In the genomic region with DNA sequence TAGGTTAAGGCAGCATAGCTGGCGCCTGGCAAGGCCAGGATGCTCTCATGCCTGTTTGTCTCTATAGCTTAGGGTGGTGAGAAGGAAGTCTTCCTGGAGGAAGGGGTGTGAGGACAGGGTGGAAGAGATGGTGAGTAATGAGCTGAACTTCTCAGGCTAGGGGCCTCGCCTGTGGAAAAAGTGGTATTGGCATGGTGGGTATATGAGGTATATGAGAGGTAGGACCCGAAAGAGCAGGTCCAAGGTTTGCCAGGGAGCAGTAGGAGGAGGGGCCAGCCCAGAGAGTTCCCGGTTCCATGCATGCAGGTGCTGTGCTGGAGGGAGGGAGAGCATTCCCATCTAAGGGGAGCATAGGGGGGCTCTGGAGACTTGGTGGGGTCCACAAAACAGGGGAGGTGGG, we compare ENCODE assay signal across 16 cellular contexts. TPM values are rescaled to one million over a fixed set of nuclear protein-coding genes. Genes with fewer than 3 reads are reported as not detected.
DNase-seq lines count a peak whose midpoint lies in the region; ATAC-seq and TF ChIP-seq lines count a peak whose summit lies in the region.
"Had no signal": no experiment of that assay in that cellular context is flagged by ENCODE, and none has a peak within 500 bp of the region (broad histone marks: within the 10 kb centered on the region; RNA-seq: fewer than 3 reads in every experiment).

No MANE protein-coding gene starts in this region.

- H3K27ac Mint-ChIP-seq in activated B cell treated with CpG ODN at 0.5 μM for 24 hours: peak overlapping the region; percentile 16

- CTCF ChIA-PET in activated B cell treated with CpG ODN at 0.5 μM for 24 hours (lab: Charles Lee): interaction anchor here (0.7 to 13.2 kb wide), 14 partner anchors 11 to 679 kb away, joined by 3 to 342 read pairs (median 6); a partner anchor contains a TSS

- TF ChIP-seq CTCF in right atrium auricular region (IDR thresholded peaks at IDR 0.05): no peak
- TF ChIP-seq CTCF in activated B cell treated with CpG ODN at 0.5 μM for 24 hours (IDR thresholded peaks at IDR 0.05): no peak
- TF ChIP-seq CTCF in gastroesophageal sphincter (IDR thresholded peaks at IDR 0.05): no peak

- no peak for ATAC-seq in left cardiac atrium
- no peak for ATAC-seq in activated B cell treated with CpG ODN at 0.5 μM for 24 hours (ENCODE audit: low read depth)
- ATAC-seq in gastroesophageal sphincter: no peak

- no peaks in the 10 kb centered on the region for H3K9me3 Mint-ChIP-seq in activated B cell treated with CpG ODN at 0.5 μM for 24 hours
- H3K9me3 Mint-ChIP-seq: CD8-positive, alpha-beta memory T cell had no signal

- WGBS in gastroesophageal sphincter (ENCODE audit: low coverage in 1 of 2), 2 donors: 87 to 100% methylated on average over 2 to 4 of the region's 4 CpGs

- no peak for TF ChIP-seq EP300 in gastroesophageal sphincter (IDR thresholded peaks at IDR 0.05)

- H3K27ac ChIP-seq in right atrium auricular region (no peak overlapping the region), gastroesophageal sphincter (no peak overlapping the region)
- H3K27ac ChIP-seq: ascending aorta, left ventricle myocardium inferior, prostate gland had no signal

- intact Hi-C loops in left cardiac atrium (cut with DNase I): no loop called here
- intact Hi-C loops in activated B cell treated with CpG ODN at 0.5 μM for 24 hours (cut with micrococcal nuclease): loop anchor here (1.0 to 5.0 kb wide), 2 partner anchors 27 to 598 kb away; a partner anchor contains a TSS

- peaks cover 0 to 30% of the 10 kb centered on the region in 2 donors for H3K4me1 ChIP-seq in right atrium auricular region
- H3K4me1 ChIP-seq in iPS-15b (ENCODE audit: control insufficient read depth, insufficient read depth, low read length): peaks cover 4% of the 10 kb centered on the region
- H3K4me1 ChIP-seq in gastroesophageal sphincter: peaks cover 0 to 37% (median 20%) of the 10 kb centered on the region in 3 donors
- H3K4me1 ChIP-seq: prostate gland had no signal

- H3K36me3 ChIP-seq in right atrium auricular region (no peaks in the 10 kb centered on the region), iPS-15b (ENCODE audit: control insufficient read depth, insufficient read depth, low read length) (no peaks in the 10 kb centered on the region), gastroesophageal sphincter (peaks cover 0 to 7% of the 10 kb centered on the region in 2 donors)
- H3K36me3 ChIP-seq: ascending aorta, left ventricle myocardium inferior, prostate gland had no signal

- H3K27me3 ChIP-seq in right atrium auricular region (no peaks in the 10 kb centered on the region), iPS-15b (ENCODE audit: control insufficient read depth, insufficient read depth, low read length) (peaks cover 70% of the 10 kb centered on the region), gastroesophageal sphincter (no peaks in the 10 kb centered on the region)
- H3K27me3 ChIP-seq: ascending aorta, upper lobe of left lung had no signal

- no peaks in the 10 kb centered on the region for H3K27me3 Mint-ChIP-seq in activated B cell treated with CpG ODN at 0.5 μM for 24 hours
- H3K27me3 Mint-ChIP-seq: CD8-positive, alpha-beta memory T cell had no signal

- POLR2A ChIA-PET in activated B cell treated with CpG ODN at 0.5 μM for 24 hours (lab: Charles Lee): interaction anchor here (1.6 to 7.5 kb wide), 3 partner anchors 12 to 31 kb away, joined by 4 to 217 read pairs (median 54); a partner anchor contains a TSS

- H3K4me3 Mint-ChIP-seq in activated B cell treated with CpG ODN at 0.5 μM for 24 hours: peak overlapping the region; percentile 29

- no peaks in the 10 kb centered on the region for H3K9me3 ChIP-seq in right atrium auricular region
- no peaks in the 10 kb centered on the region for H3K9me3 ChIP-seq in iPS-15b (ENCODE audit: control insufficient read depth, insufficient read depth, low read length)
- no peaks in the 10 kb centered on the region for H3K9me3 ChIP-seq in gastroesophageal sphincter
- H3K9me3 ChIP-seq: ascending aorta, left ventricle myocardium inferior, prostate gland, spleen, upper lobe of left lung had no signal

- TF ChIP-seq POLR2A in gastroesophageal sphincter (IDR thresholded peaks at IDR 0.05): no peak

- H3K4me1 Mint-ChIP-seq in activated B cell treated with CpG ODN at 0.5 μM for 24 hours: peaks cover 53% of the 10 kb centered on the region

- DNase-seq in left cardiac atrium (peak; percentile 18), right atrium auricular region (ENCODE audit: low spot score) (no peak), activated B cell treated with CpG ODN at 0.5 μM for 24 hours (no peak), midbrain (lab: John Stamatoyannopoulos, UW) (no peak), nucleus accumbens (lab: John Stamatoyannopoulos, UW) (no peak)
- DNase-seq in stimulated activated CD4-positive, alpha-beta T cell treated with anti-CD3 and anti-CD28 coated beads, Interleukin-4, amount 100 ng/mL, for 1 hour: no peak
- DNase-seq: left ventricle myocardium inferior had no signal

- no peak overlapping the region for H3K9ac ChIP-seq in iPS-15b (ENCODE audit: low read depth, low read length)

- H3K4me3 ChIP-seq in right atrium auricular region (no peak overlapping the region), iPS-15b (ENCODE audit: low read depth, low read length) (peak overlapping the region; percentile 19), gastroesophageal sphincter (no peak overlapping the region)
- H3K4me3 ChIP-seq: ascending aorta, left ventricle myocardium inferior, prostate gland, spleen, upper lobe of left lung had no signal

- peaks cover 12% of the 10 kb centered on the region for H3K36me3 Mint-ChIP-seq in activated B cell treated with CpG ODN at 0.5 μM for 24 hours (ENCODE audit: low read depth)

RNA-seq across cellular contexts. Expression of a gene that starts 13.4 kb away (rescaled TPM):
- total RNA-seq in left cardiac atrium: 10 to 100 TPM; 25.3 to 44.0 TPM
- total RNA-seq in right atrium auricular region: 10 to 100 TPM; 17.6 to 23.2 TPM
- total RNA-seq in activated B cell treated with CpG ODN at 0.5 μM for 24 hours: 47.6 and 52.8 TPM in 2 replicates
- total RNA-seq in gastroesophageal sphincter: 10 to 100 TPM; 11.8 to 18.0 (median 16.1) TPM

RNA-seq across cellular contexts. Expression of a gene that starts 31.1 kb away (rescaled TPM):
- total RNA-seq in left cardiac atrium (100 to 1,000 TPM in 1 of 2 donors, 10 to 100 TPM in 1; 85.6 to 172 TPM), right atrium auricular region (100 to 1,000 TPM; 150 to 238 TPM), activated B cell treated with CpG ODN at 0.5 μM for 24 hours (18.8 and 24.2 TPM in 2 replicates), gastroesophageal sphincter (10 to 100 TPM; 29.9 to 67.2 (median 35.2) TPM)

RNA-seq across cellular contexts. Expression of a gene that starts 49.7 kb away (rescaled TPM):
- 10 to 100 TPM; 25.2 to 28.7 TPM for total RNA-seq in left cardiac atrium
- 10 to 100 TPM; 26.8 to 36.9 TPM for total RNA-seq in right atrium auricular region
- 25.6 and 32.5 TPM in 2 replicates for total RNA-seq in activated B cell treated with CpG ODN at 0.5 μM for 24 hours
- 10 to 100 TPM; 36.7 to 60.2 (median 52.6) TPM for total RNA-seq in gastroesophageal sphincter

RNA-seq across cellular contexts. Expression of a gene that starts 59.4 kb away (rescaled TPM):
- total RNA-seq in left cardiac atrium (under 1 TPM in 1 of 2 donors, not detected in 1; 0.27 TPM), right atrium auricular region (1 to 10 TPM in 1 of 2 donors, under 1 TPM in 1; 0.44 to 3.2 TPM), activated B cell treated with CpG ODN at 0.5 μM for 24 hours (0.24 TPM in 1 of 2 replicates, not detected in the other), gastroesophageal sphincter (10 to 100 TPM in 1 of 4 donors, 1 to 10 TPM in 3; 4.0 to 12.8 (median 4.6) TPM)
- total RNA-seq: CD8-positive, alpha-beta memory T cell; Daoy; LHCN-M2 had no signal
